Comparison of ENCODE assay signal across 19 cellular contexts in genomic region chr5:139588962-139589361, GRCh38. TPM values are rescaled to one million over a fixed set of nuclear protein-coding genes. Genes with fewer than 3 reads are reported as not detected.
A peak's percentile ranks its signal among the peaks of the same experiment; 100 is the strongest.
DNase-seq lines count a peak whose midpoint lies in the region; ATAC-seq, FAIRE-seq and TF ChIP-seq lines count a peak whose summit lies in the region.
"Had no signal": no experiment of that assay in that cellular context is flagged by ENCODE, and none has a peak within 500 bp of the region (broad histone marks: within the 10 kb centered on the region; RNA-seq: fewer than 3 reads in every experiment).

No MANE protein-coding gene starts in this region.

- H3K4me2 ChIP-seq in HepG2 (ENCODE audit: low read depth, low read length), result no peak overlapping the region

- H3K79me2 ChIP-seq in HepG2 (ENCODE audit: insufficient read depth, low read length), result peaks cover 72% of the 10 kb centered on the region

- no peak for FAIRE-seq in HepG2 (lab: Jason Lieb, UNC)
- FAIRE-seq: TTC549 had no signal

- no peaks in the 10 kb centered on the region for H3K4me1 ChIP-seq in HepG2 (ENCODE audit: insufficient read depth, low read length)

- peaks cover 63% of the 10 kb centered on the region for H3K36me3 Mint-ChIP-seq in activated T-cell treated with anti-CD3 and anti-CD28 coated beads, Interleukin-2, amount 50 U/mL, for 24 hours (ENCODE audit: low read depth)
- H3K36me3 Mint-ChIP-seq in WTC11, result peaks cover 23% of the 10 kb centered on the region
- peaks cover 8% of the 10 kb centered on the region for H3K36me3 Mint-ChIP-seq in activated T-cell treated with anti-CD3 and anti-CD28 coated beads, Interleukin-2, amount 50 U/mL, for 4 hours (ENCODE audit: insufficient read depth)

- H3K36me3 ChIP-seq in HepG2 (replicated peaks in 1 of 2; ENCODE audit: control insufficient read depth in 1 of 2, insufficient read depth in 2 of 2, low read length in 2 of 2), result peaks cover 7 to 31% of the 10 kb centered on the region in 2 experiments; a peak in 4 of 5 replicates

- H3K4me3 Mint-ChIP-seq in activated T-cell treated with anti-CD3 and anti-CD28 coated beads, Interleukin-2, amount 50 U/mL, for 24 hours, result no peak overlapping the region
- no peak overlapping the region for H3K4me3 Mint-ChIP-seq in WTC11
- H3K4me3 Mint-ChIP-seq in stimulated activated naive CD8-positive, alpha-beta T cell treated with anti-CD3 and anti-CD28 coated beads, Interleukin-15, amount 100 ng/mL, for 72 hours, result no peak overlapping the region
- no peak overlapping the region for H3K4me3 Mint-ChIP-seq in activated T-cell treated with anti-CD3 and anti-CD28 coated beads, Interleukin-2, amount 50 U/mL, for 4 hours

- no peak for TF ChIP-seq EP300 in HepG2 (IDR thresholded peaks at IDR 0.05; ENCODE audit: low read depth in 2 of 2, low read length in 2 of 2)
- no peak for TF ChIP-seq EP300 in HepG2 (CRISPR knock-in tag; IDR thresholded peaks at IDR 0.05; ENCODE audit: borderline replicate concordance)

- H3K27ac ChIP-seq in HepG2 (ENCODE audit: extremely low read length, insufficient read depth, low read length), result no peak overlapping the region
- H3K27ac ChIP-seq: ascending aorta had no signal

- intact Hi-C loops in HepG2 (cut with micrococcal nuclease; ENCODE audit: unreplicated experiment), result no loop called here

- no peaks in the 10 kb centered on the region for H3K27me3 Mint-ChIP-seq in activated T-cell treated with anti-CD3 and anti-CD28 coated beads, Interleukin-2, amount 50 U/mL, for 24 hours
- no peaks in the 10 kb centered on the region for H3K27me3 Mint-ChIP-seq in WTC11 (ENCODE audit: low read depth)
- H3K27me3 Mint-ChIP-seq in stimulated activated naive CD8-positive, alpha-beta T cell treated with anti-CD3 and anti-CD28 coated beads, Interleukin-15, amount 100 ng/mL, for 72 hours, result no peaks in the 10 kb centered on the region
- no peaks in the 10 kb centered on the region for H3K27me3 Mint-ChIP-seq in activated T-cell treated with anti-CD3 and anti-CD28 coated beads, Interleukin-2, amount 50 U/mL, for 4 hours (ENCODE audit: low read depth)

- ATAC-seq in WTC11 (no peak), HepG2 (no peak)
- ATAC-seq in stimulated activated naive CD8-positive, alpha-beta T cell treated with anti-CD3 and anti-CD28 coated beads, Interleukin-15, amount 100 ng/mL, for 72 hours, result no peak
- ATAC-seq in activated T-cell treated with anti-CD3 and anti-CD28 coated beads, Interleukin-2, amount 50 U/mL, for 4 hours, result no peak

- H3K27me3 ChIP-seq in HepG2 (ENCODE audit: control insufficient read depth in 1 of 2, insufficient read depth in 2 of 2, low read length in 2 of 2), result no peaks in the 10 kb centered on the region
- H3K27me3 ChIP-seq: ascending aorta had no signal

- TF ChIP-seq RAD21 in HepG2 (CRISPR knock-in tag; IDR thresholded peaks at IDR 0.05), result no peak

- H3K27ac Mint-ChIP-seq in activated T-cell treated with anti-CD3 and anti-CD28 coated beads, Interleukin-2, amount 50 U/mL, for 24 hours, result peak overlapping the region; percentile 58
- H3K27ac Mint-ChIP-seq in WTC11, result peak overlapping the region; percentile 85
- peak overlapping the region; percentile 48 to 61 for H3K27ac Mint-ChIP-seq in stimulated activated naive CD8-positive, alpha-beta T cell treated with anti-CD3 and anti-CD28 coated beads, Interleukin-15, amount 100 ng/mL, for 72 hours

- TF ChIP-seq CTCF in WTC11 (IDR thresholded peaks at IDR 0.05) (no peak), HepG2 (CRISPR knock-in tag; IDR thresholded peaks at IDR 0.05) (no peak)

- H3K9ac ChIP-seq in HepG2 (ENCODE audit: insufficient read depth, low read depth, low read length), result no peak overlapping the region

- 95% methylated on average over 6 of the region's 6 CpGs for WGBS in HepG2 (ENCODE audit: low lambda C conversion rate)

- DNase-seq in activated T-cell treated with anti-CD3 and anti-CD28 coated beads, Interleukin-2, amount 50 U/mL, for 24 hours, result no peak
- DNase-seq in activated T-cell treated with anti-CD3 and anti-CD28 coated beads for 4 hours (no peak), WTC11 (ENCODE audit: low spot score) (no peak), HepG2 (ENCODE audit: low spot score) (no peak), NCI-H146 treated with DMSO at 0.1 percent for 48 hours (lab: John Stamatoyannopoulos, UW; ENCODE audit: unreplicated experiment) (no peak), DMS 273 (lab: John Stamatoyannopoulos, UW; ENCODE audit: unreplicated experiment) (no peak)
- DNase-seq in stimulated activated naive CD8-positive, alpha-beta T cell treated with anti-CD3 and anti-CD28 coated beads, Interleukin-15, amount 100 ng/mL, for 72 hours, result no peak
- DNase-seq in activated T-cell treated with anti-CD3 and anti-CD28 coated beads, Interleukin-2, amount 50 U/mL, for 4 hours, result no peak
- DNase-seq: activated gamma-delta T cell; EL; H7; head of caudate nucleus; Karpas-422; NCI-H1092; NCI-H2081; NCI-H510A treated with DMSO at 0.1 percent for 48 hours; stimulated activated CD8-positive, alpha-beta memory T cell treated with anti-CD3 and anti-CD28 coated beads, Interleukin-4, amount 100 ng/mL, for 48 hours had no signal

- H3K4me3 ChIP-seq in HepG2 (replicated peaks in 1 of 3; ENCODE audit: insufficient read depth in 1 of 3, low read depth in 2 of 3, low read length in 3 of 3), result no peak overlapping the region
- H3K4me3 ChIP-seq: ascending aorta had no signal

- H3K9me3 ChIP-seq in HepG2 (ENCODE audit: low read length), result no peaks in the 10 kb centered on the region
- H3K9me3 ChIP-seq: ascending aorta had no signal

- peaks cover 70% of the 10 kb centered on the region for H3K4me1 Mint-ChIP-seq in activated T-cell treated with anti-CD3 and anti-CD28 coated beads, Interleukin-2, amount 50 U/mL, for 24 hours (ENCODE audit: low read depth)
- H3K4me1 Mint-ChIP-seq in WTC11, result peaks cover 28% of the 10 kb centered on the region
- peaks cover 87% of the 10 kb centered on the region for H3K4me1 Mint-ChIP-seq in stimulated activated naive CD8-positive, alpha-beta T cell treated with anti-CD3 and anti-CD28 coated beads, Interleukin-15, amount 100 ng/mL, for 72 hours
- peaks cover 56% of the 10 kb centered on the region for H3K4me1 Mint-ChIP-seq in activated T-cell treated with anti-CD3 and anti-CD28 coated beads, Interleukin-2, amount 50 U/mL, for 4 hours (ENCODE audit: low read depth)

- POLR2A ChIA-PET in WTC11 (lab: Charles Lee) (no interaction called here), HepG2 (lab: Yijun Ruan, JAX) (interaction anchor here (1.4 kb wide), 1 partner anchor 24 kb away, joined by 3 read pairs; no protein-coding TSS in a partner anchor)

- H2AFZ ChIP-seq in HepG2 (ENCODE audit: low read length), result no peak overlapping the region

- BruUV-seq in HepG2 (replicated peaks; lab: Mats Ljungman, UMichigan), result no TSS peak

- no peaks in the 10 kb centered on the region for H3K9me3 Mint-ChIP-seq in activated T-cell treated with anti-CD3 and anti-CD28 coated beads, Interleukin-2, amount 50 U/mL, for 24 hours
- H3K9me3 Mint-ChIP-seq in WTC11, result peaks cover 4% of the 10 kb centered on the region; the same call in 1 of the 2 replicates
- no peaks in the 10 kb centered on the region for H3K9me3 Mint-ChIP-seq in stimulated activated naive CD8-positive, alpha-beta T cell treated with anti-CD3 and anti-CD28 coated beads, Interleukin-15, amount 100 ng/mL, for 72 hours
- no peaks in the 10 kb centered on the region for H3K9me3 Mint-ChIP-seq in activated T-cell treated with anti-CD3 and anti-CD28 coated beads, Interleukin-2, amount 50 U/mL, for 4 hours

- peaks cover 28% of the 10 kb centered on the region for H4K20me1 ChIP-seq in HepG2 (ENCODE audit: insufficient read depth, low read length)

- CTCF ChIA-PET in WTC11 (lab: Charles Lee) (interaction anchor here (0.9 to 1.5 kb wide), 2 partner anchors 14 to 17 kb away, joined by 3 to 5 read pairs; no protein-coding TSS in a partner anchor), HepG2 (lab: Yijun Ruan, JAX; ENCODE audit: low intra/inter-chr PET ratio, low total read pairs) (no interaction called here)

- in situ Hi-C loops in HepG2 (cut with HindIII; ENCODE audit: extremely low pct_ligation_motif_present, low pct_unique_long_range_greater_than_20kb), result no loop called here

- TF ChIP-seq POLR2A in HepG2 (IDR thresholded peaks at IDR 0.05; ENCODE audit: insufficient read depth in 1 of 2, low read depth in 2 of 2, low read length in 2 of 2), result no peak

RNA-seq across cellular contexts. Expression of gene UBE2D2, which starts 27.8 kb away (rescaled TPM):
- total RNA-seq in WTC11 (2021), result 183 to 204 TPM (median 184 TPM) in 3 replicates
- total RNA-seq in HepG2 (2016; rRNA removed; fragmentation: Illumina TruSeq; extraction: Trizol), result 109 and 118 TPM in 2 replicates
- 111 and 139 TPM in 2 replicates for total RNA-seq in HepG2 (2016; cell fraction: cytosol; rRNA removed; fragmentation: Illumina TruSeq; extraction: Trizol; ENCODE audit: low read depth)
- 93.2 and 113 TPM in 2 replicates for total RNA-seq in HepG2 (2016; cell fraction: insoluble cytoplasmic fraction; rRNA removed; fragmentation: Illumina TruSeq; extraction: Trizol)
- 196 and 210 TPM in 2 replicates for total RNA-seq in HepG2 (2016; cell fraction: membrane; rRNA removed; fragmentation: Illumina TruSeq; extraction: Trizol)
- 43.4 and 55.4 TPM in 2 replicates for total RNA-seq in HepG2 (2016; cell fraction: nucleus; rRNA removed; fragmentation: Illumina TruSeq; extraction: Trizol)
- 59.9 and 79.1 TPM in 2 replicates for polyA plus RNA-seq in HepG2 (2011; rRNA removed)
- polyA plus RNA-seq in HepG2 (2011; cell fraction: cytosol; rRNA removed), result 23.8 and 37.3 TPM in 2 replicates
- polyA plus RNA-seq in HepG2 (2011; cell fraction: nucleus; rRNA removed), result 22.3 and 35.1 TPM in 2 replicates
- polyA plus RNA-seq in HepG2 (2012), result 154 and 174 TPM in 2 replicates
- polyA plus RNA-seq in HepG2 (2016; cell fraction: cytosol; fragmentation: Illumina TruSeq; extraction: Trizol; ENCODE audit: low read depth), result 266 and 332 TPM in 2 replicates
- polyA plus RNA-seq in HepG2 (2016; cell fraction: insoluble cytoplasmic fraction; fragmentation: Illumina TruSeq; extraction: Trizol; ENCODE audit: low read depth), result 161 and 175 TPM in 2 replicates
- 293 and 345 TPM in 2 replicates for polyA plus RNA-seq in HepG2 (2016; cell fraction: membrane; fragmentation: Illumina TruSeq; extraction: Trizol; ENCODE audit: low read depth)
- 120 and 128 TPM in 2 replicates for polyA plus RNA-seq in HepG2 (2016; cell fraction: nucleus; fragmentation: Illumina TruSeq; extraction: Trizol; ENCODE audit: insufficient read depth, low read depth)
- polyA minus RNA-seq in HepG2 (2011; rRNA and poly(A)+ RNA removed; ENCODE audit: low replicate concordance), result 14.5 and 25.8 TPM in 2 replicates
- 41.2 and 47.5 TPM in 2 replicates for polyA minus RNA-seq in HepG2 (2011; cell fraction: cytosol; rRNA and poly(A)+ RNA removed)
- 32.2 and 38.5 TPM in 2 replicates for polyA minus RNA-seq in HepG2 (2011; cell fraction: nucleus; rRNA and poly(A)+ RNA removed)
- total RNA-seq in activated T-cell treated with anti-CD3 and anti-CD28 coated beads, Interleukin-2, amount 50 U/mL, for 4 hours, result 100 to 1,000 TPM; 197 to 223 (median 214) TPM

RNA-seq across cellular contexts. Expression of gene CXXC5, which starts 59.2 kb away (rescaled TPM):
- total RNA-seq in WTC11 (2021) (77.5 to 97.2 TPM (median 78.0 TPM) in 3 replicates), HepG2 (2016; rRNA removed; fragmentation: Illumina TruSeq; extraction: Trizol) (30.7 and 33.0 TPM in 2 replicates)
- total RNA-seq in HepG2 (2016; cell fraction: cytosol; rRNA removed; fragmentation: Illumina TruSeq; extraction: Trizol; ENCODE audit: low read depth), result 7.4 and 8.6 TPM in 2 replicates
- 30.5 and 33.5 TPM in 2 replicates for total RNA-seq in HepG2 (2016; cell fraction: insoluble cytoplasmic fraction; rRNA removed; fragmentation: Illumina TruSeq; extraction: Trizol)
- total RNA-seq in HepG2 (2016; cell fraction: membrane; rRNA removed; fragmentation: Illumina TruSeq; extraction: Trizol), result 32.7 and 37.9 TPM in 2 replicates
- total RNA-seq in HepG2 (2016; cell fraction: nucleus; rRNA removed; fragmentation: Illumina TruSeq; extraction: Trizol), result 17.6 and 21.1 TPM in 2 replicates
- 27.9 and 32.3 TPM in 2 replicates for polyA plus RNA-seq in HepG2 (2011; rRNA removed)
- 20.7 and 35.7 TPM in 2 replicates for polyA plus RNA-seq in HepG2 (2011; cell fraction: cytosol; rRNA removed)
- 20.0 and 30.1 TPM in 2 replicates for polyA plus RNA-seq in HepG2 (2011; cell fraction: nucleus; rRNA removed)
- polyA plus RNA-seq in HepG2 (2012), result 21.9 and 26.2 TPM in 2 replicates
- polyA plus RNA-seq in HepG2 (2016; cell fraction: cytosol; fragmentation: Illumina TruSeq; extraction: Trizol; ENCODE audit: low read depth), result 7.7 and 8.6 TPM in 2 replicates
- polyA plus RNA-seq in HepG2 (2016; cell fraction: insoluble cytoplasmic fraction; fragmentation: Illumina TruSeq; extraction: Trizol; ENCODE audit: low read depth), result 46.9 and 51.9 TPM in 2 replicates
- 30.1 and 31.3 TPM in 2 replicates for polyA plus RNA-seq in HepG2 (2016; cell fraction: membrane; fragmentation: Illumina TruSeq; extraction: Trizol; ENCODE audit: low read depth)
- polyA plus RNA-seq in HepG2 (2016; cell fraction: nucleus; fragmentation: Illumina TruSeq; extraction: Trizol; ENCODE audit: insufficient read depth, low read depth), result 39.0 and 44.0 TPM in 2 replicates
- 13.2 and 63.5 TPM in 2 replicates for polyA minus RNA-seq in HepG2 (2011; rRNA and poly(A)+ RNA removed; ENCODE audit: low replicate concordance)
- polyA minus RNA-seq in HepG2 (2011; cell fraction: cytosol; rRNA and poly(A)+ RNA removed), result 26.9 and 37.6 TPM in 2 replicates
- polyA minus RNA-seq in HepG2 (2011; cell fraction: nucleus; rRNA and poly(A)+ RNA removed), result 18.7 and 20.6 TPM in 2 replicates
- total RNA-seq in activated T-cell treated with anti-CD3 and anti-CD28 coated beads, Interleukin-2, amount 50 U/mL, for 4 hours, result 1 to 10 TPM; 1.2 to 3.3 (median 1.4) TPM
